In the genomic region with DNA sequence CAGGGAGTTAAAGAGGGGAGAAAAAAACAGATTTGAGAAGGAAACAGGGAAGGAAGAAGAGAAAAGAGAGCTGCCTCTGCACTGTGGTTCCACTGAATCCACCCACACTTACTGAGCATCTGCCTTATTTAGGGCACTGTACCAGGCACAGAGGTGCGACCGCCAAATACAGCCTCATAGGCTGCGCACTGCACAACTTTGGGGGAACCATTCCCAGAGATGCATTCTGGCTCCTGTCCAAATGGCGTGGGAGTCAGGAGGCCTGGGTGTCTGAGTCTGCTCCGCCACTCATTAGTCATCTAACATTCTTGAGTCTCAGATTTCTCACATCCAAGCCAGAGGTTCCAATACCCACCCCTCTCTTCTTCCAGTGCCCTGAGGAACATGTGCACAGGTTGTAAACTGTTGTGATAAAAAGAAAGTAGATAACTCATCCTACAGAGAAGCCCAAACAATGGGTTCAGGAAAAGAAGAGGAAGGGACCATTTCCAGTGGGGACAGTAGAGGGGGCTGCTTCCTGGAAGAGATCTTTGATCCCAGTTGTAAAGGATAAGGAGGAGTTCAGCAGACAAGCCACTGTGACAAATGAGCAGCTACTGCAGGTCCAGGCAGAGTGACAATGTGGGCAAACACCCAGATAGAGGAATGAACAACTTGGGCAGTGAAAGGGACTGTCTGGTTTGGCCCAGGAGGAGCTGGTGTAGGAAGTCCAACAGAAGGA, we compare ENCODE assay signal across 9 cellular contexts.
A peak's percentile ranks its signal among the peaks of the same experiment; 100 is the strongest.
DNase-seq lines count a peak whose midpoint lies in the region; ATAC-seq and TF ChIP-seq lines count a peak whose summit lies in the region.
"Had no signal": no experiment of that assay in that cellular context is flagged by ENCODE, and none has a peak within 500 bp of the region (broad histone marks: within the 10 kb centered on the region; RNA-seq: fewer than 3 reads in every experiment).

No MANE protein-coding gene starts in this region.

- CTCF ChIA-PET in MCF 10A (lab: Yijun Ruan, JAX) = interaction anchor here (0.5 to 2.1 kb wide), 5 partner anchors 20 to 1090 kb away, joined by 3 to 8 read pairs (median 4); no protein-coding TSS in a partner anchor
- CTCF ChIA-PET in activated B cell treated with CpG ODN at 0.5 μM for 24 hours (lab: Charles Lee) = interaction anchor here (0.8 to 1.4 kb wide), 3 partner anchors 15 to 411 kb away, joined by 3 to 5 read pairs (median 4); partner anchors contain the start of gene TLE3

- H3K36me3 Mint-ChIP-seq in MCF 10A (ENCODE audit: insufficient read depth, unreplicated experiment) (no peaks in the 10 kb centered on the region), activated B cell treated with CpG ODN at 0.5 μM for 24 hours (ENCODE audit: low read depth) (peaks cover 5% of the 10 kb centered on the region)

- H3K4me3 Mint-ChIP-seq in MCF 10A (ENCODE audit: unreplicated experiment) (peak overlapping the region; percentile 43), activated B cell treated with CpG ODN at 0.5 μM for 24 hours (no peak overlapping the region)

- H3K4me1 ChIP-seq in breast epithelium = peaks cover 6 to 15% of the 10 kb centered on the region in 2 donors
- peaks cover 29 to 48% (median 37%) of the 10 kb centered on the region in 4 donors for H3K4me1 ChIP-seq in upper lobe of left lung

- H3K9me3 Mint-ChIP-seq in MCF 10A (ENCODE audit: unreplicated experiment) = no peaks in the 10 kb centered on the region
- H3K9me3 Mint-ChIP-seq in activated B cell treated with CpG ODN at 0.5 μM for 24 hours = peaks cover 20% of the 10 kb centered on the region

- H3K27me3 Mint-ChIP-seq in MCF 10A (ENCODE audit: insufficient read depth, unreplicated experiment) (no peaks in the 10 kb centered on the region), activated B cell treated with CpG ODN at 0.5 μM for 24 hours (no peaks in the 10 kb centered on the region)

- no peak for ATAC-seq in activated B cell treated with CpG ODN at 0.5 μM for 24 hours (ENCODE audit: low read depth)
- peak in 1 of 2 donors; percentile 14 for ATAC-seq in upper lobe of left lung (ENCODE audit: low FRiP score in 2 of 2)
- no peak for ATAC-seq in HG02884 (IDR thresholded peaks at IDR 0.05; ENCODE audit: unreplicated experiment)

- peaks cover 42% of the 10 kb centered on the region for H3K4me1 Mint-ChIP-seq in MCF 10A (ENCODE audit: insufficient read depth, unreplicated experiment)
- H3K4me1 Mint-ChIP-seq in activated B cell treated with CpG ODN at 0.5 μM for 24 hours = peaks cover 67% of the 10 kb centered on the region

- 40 to 49% methylated on average over 5 of the region's 5 CpGs for WGBS in upper lobe of left lung, 2 donors

- no peak overlapping the region for H3K4me3 ChIP-seq in breast epithelium
- H3K4me3 ChIP-seq in foreskin fibroblast (ENCODE audit: low read depth in 1 of 2, low read length in 2 of 2) = no peak overlapping the region
- no peak overlapping the region for H3K4me3 ChIP-seq in upper lobe of left lung

- no peaks in the 10 kb centered on the region for H3K27me3 ChIP-seq in breast epithelium
- H3K27me3 ChIP-seq in upper lobe of left lung = no peaks in the 10 kb centered on the region

- H3K27ac Mint-ChIP-seq in MCF 10A (ENCODE audit: low read depth, unreplicated experiment) (no peak overlapping the region), activated B cell treated with CpG ODN at 0.5 μM for 24 hours (peak overlapping the region; percentile 35)

- BruUV-seq in MCF 10A (replicated peaks; lab: Mats Ljungman, UMichigan) = no TSS peak

- intact Hi-C loops in MCF 10A (cut with micrococcal nuclease) (loop anchor here (1.0 to 5.0 kb wide), 2 partner anchors 33 to 411 kb away; partner anchors contain the start of gene TLE3), breast epithelium (cut with DNase I; ENCODE audit: low total_unique reads) (no loop called here), activated B cell treated with CpG ODN at 0.5 μM for 24 hours (cut with micrococcal nuclease) (no loop called here)

- TF ChIP-seq CTCF in MCF 10A (IDR thresholded peaks at IDR 0.05; ENCODE audit: unreplicated experiment) (no peak), breast epithelium (IDR thresholded peaks at IDR 0.05) (no peak), activated B cell treated with CpG ODN at 0.5 μM for 24 hours (IDR thresholded peaks at IDR 0.05) (no peak), foreskin fibroblast (IDR thresholded peaks at IDR 0.05; ENCODE audit: low read depth, low read length) (peak; percentile 6), upper lobe of left lung (IDR thresholded peaks at IDR 0.05) (no peak)

- POLR2A ChIA-PET in MCF 10A (lab: Yijun Ruan, JAX) = interaction anchor here (0.5 to 1.4 kb wide), 6 partner anchors 18 to 1262 kb away, joined by 3 to 6 read pairs (median 3); partner anchors contain the start of gene TLE3
- POLR2A ChIA-PET in activated B cell treated with CpG ODN at 0.5 μM for 24 hours (lab: Charles Lee) = interaction anchor here (0.8 to 1.1 kb wide), 3 partner anchors 20 to 409 kb away, joined by 3 to 5 read pairs (median 3); no protein-coding TSS in a partner anchor

- TF ChIP-seq POLR2A in breast epithelium (IDR thresholded peaks at IDR 0.05) = no peak
- no peak for TF ChIP-seq POLR2A in upper lobe of left lung (IDR thresholded peaks at IDR 0.05)

- no peaks in the 10 kb centered on the region for H3K36me3 ChIP-seq in breast epithelium
- H3K36me3 ChIP-seq in upper lobe of left lung = no peaks in the 10 kb centered on the region

- TF ChIP-seq EP300 in upper lobe of left lung (IDR thresholded peaks at IDR 0.05) = no peak

- DNase-seq in MCF 10A (ENCODE audit: unreplicated experiment) (peak; percentile 97), breast epithelium (ENCODE audit: low spot score in 2 of 2) (no peak), activated B cell treated with CpG ODN at 0.5 μM for 24 hours (no peak), foreskin fibroblast (peak; percentile 80 to 81), upper lobe of left lung (peak in 1 of 2 donors; percentile 64), caudate nucleus (lab: John Stamatoyannopoulos, UW) (no peak), NCI-H2107 treated with DMSO at 0.1 percent for 48 hours (lab: John Stamatoyannopoulos, UW; ENCODE audit: unreplicated experiment) (no peak)
- DNase-seq: NCI-H2081 had no signal

- H3K27ac ChIP-seq in breast epithelium = no peak overlapping the region
- peak overlapping the region; percentile 36 to 80 (median 74) for H3K27ac ChIP-seq in upper lobe of left lung
- H3K27ac ChIP-seq in caudate nucleus (ENCODE audit: low read depth, low read length) = no peak overlapping the region

- H3K9me3 ChIP-seq in breast epithelium = peaks cover 17 to 19% of the 10 kb centered on the region in 2 donors
- H3K9me3 ChIP-seq in upper lobe of left lung = peaks cover 5 to 21% (median 17%) of the 10 kb centered on the region in 4 donors

Comparison
In these comparisons a context has a peak if more than half of its experiments do, and no peak if none do; other contexts are left out.
1. DNase-seq: peak in MCF 10A (single experiment) and foreskin fibroblast (2 of 2); none in breast epithelium (0 of 2), activated B cell treated with CpG ODN at 0.5 μM for 24 hours (single experiment), caudate nucleus (0 of 61) and NCI-H2107 treated with DMSO at 0.1 percent for 48 hours (single experiment).
2. H3K27ac ChIP-seq: peak in upper lobe of left lung (4 of 4); none in breast epithelium (0 of 2) and caudate nucleus (single experiment).